Comparison of ENCODE assay signal across 8 cellular contexts in genomic region chr10:131981429-131982184, GRCh38. TPM values are rescaled to one million over a fixed set of nuclear protein-coding genes. Genes with fewer than 3 reads are reported as not detected.
DNase-seq lines count a peak whose midpoint lies in the region; ATAC-seq and TF ChIP-seq lines count a peak whose summit lies in the region.

A gene with protein sequence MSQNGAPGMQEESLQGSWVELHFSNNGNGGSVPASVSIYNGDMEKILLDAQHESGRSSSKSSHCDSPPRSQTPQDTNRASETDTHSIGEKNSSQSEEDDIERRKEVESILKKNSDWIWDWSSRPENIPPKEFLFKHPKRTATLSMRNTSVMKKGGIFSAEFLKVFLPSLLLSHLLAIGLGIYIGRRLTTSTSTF (minus strand): TSS chr10:131981923. CDS start chr10:131981806, 117 bp downstream.

- DNase-seq in BJ (ENCODE audit: low read depth) (peak; percentile 76), NCI-H774 (lab: John Stamatoyannopoulos, UW) (peak; percentile 82), lung microvascular endothelial cell (ENCODE audit: low read depth in 2 of 2) (peak; percentile 96 to 98)
- peak; percentile 96 for DNase-seq in activated CD8-positive, alpha-beta memory T cell treated with anti-CD3 and anti-CD28 coated beads for 24 hours
- peak; percentile 91 for DNase-seq in effector CD4-positive, alpha-beta T cell
- DNase-seq in stimulated activated CD4-positive, alpha-beta T cell treated with anti-CD3 and anti-CD28 coated beads, TNF-alpha, amount 100 ng/mL, for 4 hours (ENCODE audit: low read depth in 3 of 3) = peak; percentile 89 to 96 (median 89)

- no peak for TF ChIP-seq CTCF in BJ (IDR thresholded peaks at IDR 0.05; ENCODE audit: insufficient read depth, low read depth, low read length)

- H3K36me3 ChIP-seq in BJ (ENCODE audit: control insufficient read depth, insufficient read depth, low read length) = peaks cover 1% of the 10 kb centered on the region; the same call in 1 of the 2 replicates

- CTCF ChIA-PET in BJ (lab: Yijun Ruan, JAX) = interaction anchor here (1.5 kb wide), 1 partner anchor 42 kb away, joined by 8 read pairs; no protein-coding TSS in a partner anchor

- ATAC-seq in HG03378 (IDR thresholded peaks at IDR 0.05; ENCODE audit: unreplicated experiment) = peak; percentile 68

- TF ChIP-seq POLR2A in GM19099 (IDR thresholded peaks at IDR 0.05; ENCODE audit: extremely low read depth, insufficient read length, low read depth) = peak; percentile 78

- H3K4me3 ChIP-seq in BJ (ENCODE audit: low read depth, low read length) = peak within 1 kb of the TSS; percentile 90

- H3K27me3 ChIP-seq in BJ (ENCODE audit: control insufficient read depth, insufficient read depth, low read length) = no peaks in the 10 kb centered on the region

- POLR2A ChIA-PET in BJ (lab: Charles Lee) = no interaction called here

RNA-seq across cellular contexts. Expression of the gene that starts here (rescaled TPM):
- polyA plus RNA-seq in BJ (2011; rRNA removed) = 89.1 and 127 TPM in 2 replicates
- 24.9 and 33.3 TPM in 2 replicates for polyA minus RNA-seq in BJ (2011; rRNA and poly(A)+ RNA removed)
- 23.5 and 56.2 TPM in 2 replicates for total RNA-seq in lung microvascular endothelial cell

Comparison
In these comparisons a context has a peak if more than half of its experiments do, and no peak if none do; other contexts are left out.
1. Peak in every context shown above with its lines: DNase-seq, ATAC-seq and H3K4me3 ChIP-seq.